Comparison of ENCODE assay signal across 9 cellular contexts in genomic region chr2:130376433-130377293, GRCh38. TPM values are rescaled to one million over a fixed set of nuclear protein-coding genes. Genes with fewer than 3 reads are reported as not detected.
DNase-seq lines count a peak whose midpoint lies in the region; ATAC-seq, FAIRE-seq and TF ChIP-seq lines count a peak whose summit lies in the region.
"Had no signal": no experiment of that assay in that cellular context is flagged by ENCODE, and none has a peak within 500 bp of the region (broad histone marks: within the 10 kb centered on the region; RNA-seq: fewer than 3 reads in every experiment).

No MANE protein-coding gene starts in this region.

- no peaks in the 10 kb centered on the region for H3K9me3 Mint-ChIP-seq in activated CD4-positive, alpha-beta T cell treated with anti-CD3 and anti-CD28 coated beads, Interleukin-2, amount 10 ng/mL, durations not matched to agents 24 days and 14 days
- H3K9me3 Mint-ChIP-seq in osteocyte (ENCODE audit: unreplicated experiment), result no peaks in the 10 kb centered on the region

- ATAC-seq in HG02642 (IDR thresholded peaks at IDR 0.05; ENCODE audit: poor library complexity, unreplicated experiment) (peak; percentile 53), upper lobe of right lung (no peak)

- no peak overlapping the region for H2AFZ ChIP-seq in OCI-LY1 (ENCODE audit: low read length)

- H3K27ac ChIP-seq in OCI-LY1 (ENCODE audit: low read depth, low read length, poor library complexity, severe bottlenecking) (peak overlapping the region; percentile 92), upper lobe of right lung (no peak overlapping the region), thyroid gland (no peak overlapping the region)

- H3K4me3 ChIP-seq in OCI-LY1 (ENCODE audit: low read depth, low read length, poor library complexity, severe bottlenecking) (peak overlapping the region; percentile 48), upper lobe of right lung (no peak overlapping the region), thyroid gland (replicated peaks in 1 of 3) (no peak overlapping the region)

- DNase-seq in activated CD4-positive, alpha-beta T cell treated with anti-CD3 and anti-CD28 coated beads, Interleukin-2, amount 10 ng/mL, durations not matched to agents 24 days and 14 days, result peak; percentile 66
- no peak for DNase-seq in activated CD4-positive, alpha-beta T cell treated with anti-CD3 and anti-CD28 coated beads, Interleukin-2, amount 50 U/mL, for 1 hour
- DNase-seq in osteocyte (ENCODE audit: extremely low spot score, unreplicated experiment) (peak; percentile 76), D721Med (ENCODE audit: insufficient read length, low spot score) (no peak), upper lobe of right lung (no peak), thyroid gland (no peak)
- DNase-seq: hypothalamus had no signal

- H3K27me3 ChIP-seq in OCI-LY1 (ENCODE audit: insufficient read depth, low read length), result no peaks in the 10 kb centered on the region
- no peaks in the 10 kb centered on the region for H3K27me3 ChIP-seq in upper lobe of right lung
- H3K27me3 ChIP-seq in thyroid gland, result no peaks in the 10 kb centered on the region

- no peak for TF ChIP-seq POLR2A in thyroid gland (IDR thresholded peaks at IDR 0.05)

- peak overlapping the region; percentile 51 for H3K4me3 Mint-ChIP-seq in activated CD4-positive, alpha-beta T cell treated with anti-CD3 and anti-CD28 coated beads, Interleukin-2, amount 10 ng/mL, durations not matched to agents 24 days and 14 days
- no peak overlapping the region for H3K4me3 Mint-ChIP-seq in osteocyte (ENCODE audit: unreplicated experiment)

- H3K4me1 Mint-ChIP-seq in activated CD4-positive, alpha-beta T cell treated with anti-CD3 and anti-CD28 coated beads, Interleukin-2, amount 10 ng/mL, durations not matched to agents 24 days and 14 days, result peaks cover 63% of the 10 kb centered on the region
- peaks cover 27% of the 10 kb centered on the region for H3K4me1 Mint-ChIP-seq in osteocyte (ENCODE audit: unreplicated experiment)

- H3F3A ChIP-seq in OCI-LY1 (ENCODE audit: insufficient read depth, low read length), result no peaks in the 10 kb centered on the region

- peak overlapping the region; percentile 69 for H3K9ac ChIP-seq in OCI-LY1 (ENCODE audit: low read length)

- intact Hi-C loops in activated CD4-positive, alpha-beta T cell treated with anti-CD3 and anti-CD28 coated beads, Interleukin-2, amount 10 ng/mL, durations not matched to agents 24 days and 14 days (cut with micrococcal nuclease), result no loop called here
- intact Hi-C loops in upper lobe of right lung (cut with DNase I), result no loop called here
- intact Hi-C loops in thyroid gland (cut with DNase I), result no loop called here

- H3K9me2 ChIP-seq in OCI-LY1 (ENCODE audit: low read depth, low read length), result no peaks in the 10 kb centered on the region

- no peak for FAIRE-seq in D721Med (lab: Jason Lieb, UNC)

- peaks cover 81% of the 10 kb centered on the region for H3K36me3 ChIP-seq in OCI-LY1 (ENCODE audit: insufficient read depth, low read length)
- H3K36me3 ChIP-seq in upper lobe of right lung, result no peaks in the 10 kb centered on the region
- H3K36me3 ChIP-seq in thyroid gland, result no peaks in the 10 kb centered on the region

- H3K9me3 ChIP-seq in OCI-LY1 (ENCODE audit: low read length) (no peaks in the 10 kb centered on the region), upper lobe of right lung (no peaks in the 10 kb centered on the region), thyroid gland (no peaks in the 10 kb centered on the region)

- H3K36me3 Mint-ChIP-seq in activated CD4-positive, alpha-beta T cell treated with anti-CD3 and anti-CD28 coated beads, Interleukin-2, amount 10 ng/mL, durations not matched to agents 24 days and 14 days (ENCODE audit: low read depth), result peaks cover 57% of the 10 kb centered on the region
- peaks cover 11% of the 10 kb centered on the region for H3K36me3 Mint-ChIP-seq in osteocyte (ENCODE audit: unreplicated experiment)

- H3K79me2 ChIP-seq in OCI-LY1 (ENCODE audit: insufficient read depth, low read length), result peaks cover 21% of the 10 kb centered on the region

- peak overlapping the region; percentile 84 for H3K4me2 ChIP-seq in OCI-LY1 (ENCODE audit: low read length)

- 80 to 87% methylated on average over 10 to 11 of the region's 11 CpGs for WGBS in thyroid gland, 2 donors

- H3K4me1 ChIP-seq in OCI-LY1 (ENCODE audit: insufficient read depth, low read length, severe bottlenecking) (peaks cover 88% of the 10 kb centered on the region), upper lobe of right lung (peaks cover 11% of the 10 kb centered on the region), thyroid gland (peaks cover 13 to 21% of the 10 kb centered on the region in 2 donors)

- no peaks in the 10 kb centered on the region for H4K20me1 ChIP-seq in OCI-LY1 (ENCODE audit: insufficient read depth, low read length)

- TF ChIP-seq CTCF in OCI-LY1 (IDR thresholded peaks at IDR 0.05; ENCODE audit: low read length) (peak; percentile 50), osteocyte (IDR thresholded peaks at IDR 0.05) (no peak), D721Med (IDR thresholded peaks at IDR 0.05; ENCODE audit: insufficient read depth, missing control alignments) (no peak), upper lobe of right lung (IDR thresholded peaks at IDR 0.05) (no peak), thyroid gland (IDR thresholded peaks at IDR 0.05) (peak in 1 of 6 experiments; percentile 15)

- H3K27me3 Mint-ChIP-seq in activated CD4-positive, alpha-beta T cell treated with anti-CD3 and anti-CD28 coated beads, Interleukin-2, amount 10 ng/mL, durations not matched to agents 24 days and 14 days, result no peaks in the 10 kb centered on the region
- H3K27me3 Mint-ChIP-seq in osteocyte (ENCODE audit: unreplicated experiment), result no peaks in the 10 kb centered on the region

- peak overlapping the region; percentile 42 for H3K27ac Mint-ChIP-seq in activated CD4-positive, alpha-beta T cell treated with anti-CD3 and anti-CD28 coated beads, Interleukin-2, amount 10 ng/mL, durations not matched to agents 24 days and 14 days
- no peak overlapping the region for H3K27ac Mint-ChIP-seq in osteocyte (ENCODE audit: unreplicated experiment)

RNA-seq across cellular contexts. Expression of gene PTPN18, which starts 20.8 kb away (rescaled TPM):
- 61.7 and 61.9 TPM in 2 replicates for total RNA-seq in activated CD4-positive, alpha-beta T cell treated with anti-CD3 and anti-CD28 coated beads, Interleukin-2, amount 10 ng/mL, durations not matched to agents 24 days and 14 days
- 30.2 and 31.5 TPM in 2 replicates for total RNA-seq in osteocyte
- total RNA-seq in upper lobe of right lung, result 67.8 TPM
- 10 to 100 TPM; 45.5 to 69.8 (median 57.4) TPM for total RNA-seq in thyroid gland

RNA-seq across cellular contexts. Expression of gene IMP4, which starts 34.0 kb away (rescaled TPM):
- total RNA-seq in activated CD4-positive, alpha-beta T cell treated with anti-CD3 and anti-CD28 coated beads, Interleukin-2, amount 10 ng/mL, durations not matched to agents 24 days and 14 days, result 177 and 178 TPM in 2 replicates
- 46.4 and 48.5 TPM in 2 replicates for total RNA-seq in osteocyte
- total RNA-seq in upper lobe of right lung, result 55.7 TPM
- total RNA-seq in thyroid gland, result 10 to 100 TPM; 69.5 to 98.6 (median 94.4) TPM

Comparison
In these comparisons a context has a peak if more than half of its experiments do, and no peak if none do; other contexts are left out.
1. DNase-seq: peak in activated CD4-positive, alpha-beta T cell treated with anti-CD3 and anti-CD28 coated beads, Interleukin-2, amount 10 ng/mL, durations not matched to agents 24 days and 14 days (single experiment) and osteocyte (single experiment); none in activated CD4-positive, alpha-beta T cell treated with anti-CD3 and anti-CD28 coated beads, Interleukin-2, amount 50 U/mL, for 1 hour (single experiment), D721Med (single experiment), upper lobe of right lung (single experiment) and thyroid gland (0 of 2).